9 cellular contexts compared by ENCODE assay signal in genomic region chr16:89476811-89477261, GRCh38. TPM values are rescaled to one million over a fixed set of nuclear protein-coding genes. Genes with fewer than 3 reads are reported as not detected.
DNase-seq lines count a peak whose midpoint lies in the region; ATAC-seq, FAIRE-seq and TF ChIP-seq lines count a peak whose summit lies in the region.
"Had no signal": no experiment of that assay in that cellular context is flagged by ENCODE, and none has a peak within 500 bp of the region (broad histone marks: within the 10 kb centered on the region; RNA-seq: fewer than 3 reads in every experiment).

No MANE protein-coding gene starts in this region.

- H3K4ac ChIP-seq in mesendoderm (ENCODE audit: low read depth, low read length): no peak overlapping the region

- H3F3A ChIP-seq in PC-9 (ENCODE audit: insufficient read depth, low read depth): peaks cover 84% of the 10 kb centered on the region

- no peak overlapping the region for H4K5ac ChIP-seq in mesendoderm (ENCODE audit: low read length)

- intact Hi-C loops in PC-9 (cut with micrococcal nuclease; ENCODE audit: unreplicated experiment): loop anchor here (2.0 kb wide), 1 partner anchor 34 kb away; no protein-coding TSS in a partner anchor

- no peak overlapping the region for H2BK15ac ChIP-seq in mesendoderm (replicated peaks; ENCODE audit: low read depth)

- H3K79me2 ChIP-seq in PC-9 (ENCODE audit: low read depth) (peaks cover 100% of the 10 kb centered on the region), mesendoderm (ENCODE audit: control insufficient read depth, insufficient read depth, low read length) (peaks cover 92% of the 10 kb centered on the region)

- no peak overlapping the region for H3K23ac ChIP-seq in mesendoderm (ENCODE audit: low read length)

- no peak overlapping the region for H3K9ac ChIP-seq in mesendoderm (ENCODE audit: low read length)

- peak; percentile 68 for ATAC-seq in HG02642 (IDR thresholded peaks at IDR 0.05; ENCODE audit: poor library complexity, unreplicated experiment)
- peak; percentile 92 for ATAC-seq in memory B cell (ENCODE audit: low read depth)
- no peak for ATAC-seq in HG03439 (IDR thresholded peaks at IDR 0.05; ENCODE audit: unreplicated experiment)
- ATAC-seq in HG03521 (IDR thresholded peaks at IDR 0.05; ENCODE audit: unreplicated experiment): no peak

- H3K9me3 ChIP-seq in PC-9 (ENCODE audit: insufficient read depth, low read depth): no peaks in the 10 kb centered on the region

- POLR2A ChIA-PET in PC-9 (lab: Charles Lee; ENCODE audit: unreplicated experiment): interaction anchor here (0.7 kb wide), 1 partner anchor 717 kb away, joined by 35 read pairs; no protein-coding TSS in a partner anchor

- H2AFZ ChIP-seq in PC-9: no peak overlapping the region

- H3K27ac ChIP-seq in PC-9: peak overlapping the region; percentile 55
- no peak overlapping the region for H3K27ac ChIP-seq in mesendoderm (ENCODE audit: low read depth, low read length)

- H3K27me3 ChIP-seq in PC-9 (ENCODE audit: insufficient read depth, low read depth): no peaks in the 10 kb centered on the region
- no peaks in the 10 kb centered on the region for H3K27me3 ChIP-seq in mesendoderm (ENCODE audit: insufficient read depth, low read length, poor library complexity)

- H3K9me2 ChIP-seq in PC-9 (ENCODE audit: insufficient read depth): no peaks in the 10 kb centered on the region

- CTCF ChIA-PET in PC-9 (lab: Charles Lee): interaction anchor here (0.5 kb wide), 1 partner anchor 24 kb away, joined by 4 read pairs; no protein-coding TSS in a partner anchor

- no peak overlapping the region for H3K18ac ChIP-seq in mesendoderm (ENCODE audit: low read length)

- H3K4me3 Mint-ChIP-seq in memory B cell: peak overlapping the region; percentile 70

- H3K9me3 Mint-ChIP-seq in memory B cell: no peaks in the 10 kb centered on the region

- FAIRE-seq in GM18507 (lab: Jason Lieb, UNC): peak; percentile 73

- H2AK5ac ChIP-seq in mesendoderm (ENCODE audit: low read length): no peak overlapping the region

- peaks cover 18% of the 10 kb centered on the region for H3K79me1 ChIP-seq in mesendoderm (ENCODE audit: low read length)

- H3K4me3 ChIP-seq in PC-9 (0 out of 2 replicates have a peak overlapping the region, but pooled peaks have one; percentile 8), mesendoderm (ENCODE audit: low read length) (no peak overlapping the region)

- H3K56ac ChIP-seq in mesendoderm (ENCODE audit: low read length): no peak overlapping the region

- peaks cover 100% of the 10 kb centered on the region for H4K20me1 ChIP-seq in PC-9 (ENCODE audit: insufficient read depth)

- H3K4me1 Mint-ChIP-seq in memory B cell: peaks cover 67% of the 10 kb centered on the region

- H3K4me1 ChIP-seq in PC-9 (replicated peaks; ENCODE audit: insufficient read depth) (peaks cover 97% of the 10 kb centered on the region), mesendoderm (ENCODE audit: control insufficient read depth, low read depth, low read length) (peaks cover 21% of the 10 kb centered on the region)

- WGBS in mesendoderm (ENCODE audit: extremely low coverage, insufficient coverage, low lambda C conversion rate): no CpG with 5 or more reads among the region's 10 CpGs

- TF ChIP-seq CTCF in PC-9 (conservative IDR thresholded peaks at IDR 0.05): no peak

- no peak overlapping the region for H2BK5ac ChIP-seq in mesendoderm (ENCODE audit: low read length)

- BruUV-seq in PC-9 (replicated peaks; lab: Mats Ljungman, UMichigan): no TSS peak

- peaks cover 4% of the 10 kb centered on the region; the same call in 1 of the 2 replicates for H3K36me3 ChIP-seq in PC-9 (ENCODE audit: low read depth)
- no peaks in the 10 kb centered on the region for H3K36me3 ChIP-seq in mesendoderm (ENCODE audit: control insufficient read depth, insufficient read depth, low read length)

- no peak overlapping the region for H4K8ac ChIP-seq in mesendoderm (ENCODE audit: low read depth, low read length)

- no peak for DNase-seq in GM18507 (ENCODE audit: extremely low spot score, insufficient read length, low read depth)
- DNase-seq in PC-9: no peak
- DNase-seq in memory B cell (ENCODE audit: low spot score in 2 of 2): no peak
- no peak for DNase-seq in mesendoderm
- DNase-seq in HuH-7.5 (ENCODE audit: low spot score): no peak
- DNase-seq: NCI-H774 had no signal

- peaks cover 11% of the 10 kb centered on the region for H3K36me3 Mint-ChIP-seq in memory B cell

- H3K27me3 Mint-ChIP-seq in memory B cell: no peaks in the 10 kb centered on the region

- peak overlapping the region; percentile 54 for H3K4me2 ChIP-seq in PC-9
- no peak overlapping the region for H3K4me2 ChIP-seq in mesendoderm (ENCODE audit: low read length)

- H2BK120ac ChIP-seq in mesendoderm (ENCODE audit: low read depth, low read length): no peak overlapping the region

- peak overlapping the region; percentile 73 for H3K27ac Mint-ChIP-seq in memory B cell

RNA-seq across cellular contexts. Expression of gene ANKRD11, which starts 13.5 kb away (rescaled TPM):
- total RNA-seq in PC-9 (2021): 206 and 220 TPM in 2 replicates
- polyA plus RNA-seq in mesendoderm (2013, experiment 1 of 2): 92.2 TPM
- 93.3 TPM for polyA plus RNA-seq in mesendoderm (2013, experiment 2 of 2)

RNA-seq across cellular contexts. Expression of gene SPG7, which starts 31.4 kb away (rescaled TPM):
- 160 and 198 TPM in 2 replicates for total RNA-seq in PC-9 (2021)
- polyA plus RNA-seq in mesendoderm (2013, experiment 1 of 2): 34.3 TPM
- 33.7 TPM for polyA plus RNA-seq in mesendoderm (2013, experiment 2 of 2)

Comparison
In these comparisons a context has a peak if more than half of its experiments do, and no peak if none do; other contexts are left out.
1. ATAC-seq: peak in HG02642 (single experiment) and memory B cell (single experiment); none in HG03439 (single experiment) and HG03521 (single experiment).